32 cellular contexts compared by ENCODE assay signal in the genomic region with DNA sequence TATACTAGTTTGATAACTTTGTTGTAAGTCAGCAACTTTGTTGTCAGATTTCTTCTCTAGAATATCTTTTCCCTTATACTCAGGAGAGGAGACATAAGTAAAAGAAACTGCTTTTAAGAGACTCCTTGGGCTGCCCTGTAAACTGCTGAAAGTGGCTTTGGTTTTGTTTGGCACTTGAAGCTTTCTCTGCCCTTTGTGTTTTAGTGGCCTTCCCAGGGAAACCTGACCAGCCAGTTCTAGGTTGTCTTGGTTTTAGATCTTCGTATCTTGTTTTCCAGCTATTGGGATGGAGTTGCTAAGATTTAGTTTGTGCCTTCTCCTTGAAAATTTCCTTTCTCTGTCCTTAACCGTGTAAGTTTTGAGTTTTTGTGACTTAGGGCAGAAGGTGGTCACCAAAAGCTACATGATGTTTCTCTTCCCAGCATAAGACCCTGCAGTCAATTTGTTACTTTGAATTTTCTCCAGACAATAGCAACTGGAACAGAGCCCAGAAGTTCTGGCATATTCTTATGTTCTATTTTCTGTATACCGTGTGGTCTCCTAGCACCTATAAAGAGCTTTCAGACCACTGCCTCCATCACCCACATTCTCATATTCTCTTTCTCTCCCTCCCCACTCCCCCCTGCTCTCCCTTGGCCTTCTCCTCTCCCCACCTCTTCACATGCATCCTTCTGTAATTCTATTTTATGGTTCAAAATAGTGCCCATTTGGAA.
A peak's percentile ranks its signal among the peaks of the same experiment; 100 is the strongest.
DNase-seq lines count a peak whose midpoint lies in the region; ATAC-seq and TF ChIP-seq lines count a peak whose summit lies in the region.
"Had no signal": no experiment of that assay in that cellular context is flagged by ENCODE, and none has a peak within 500 bp of the region (broad histone marks: within the 10 kb centered on the region; RNA-seq: fewer than 3 reads in every experiment).

No MANE protein-coding gene starts in this region.

- no peaks in the 10 kb centered on the region for H3K27me3 Mint-ChIP-seq in nephron (ENCODE audit: low read depth)
- H3K27me3 Mint-ChIP-seq: CD8-positive, alpha-beta memory T cell; dendritic cell treated with granulocyte-macrophage colony-stimulating factor and Interleukin-4, amounts not matched to agents 40 ng/mL and 50 ng/mL, for 4 days; stimulated activated naive CD8-positive, alpha-beta T cell treated with anti-CD3 and anti-CD28 coated beads, Interleukin-15, Interleukin-2, amounts not matched to agents 100 ng/mL and 50 ng/mL, for 24 hours; T-cell had no signal

- WGBS in esophagus, 2 donors, result 37 to 47% methylated on average over 3 of the region's 3 CpGs

- no peaks in the 10 kb centered on the region for H3K36me3 ChIP-seq in esophagus (ENCODE audit: control insufficient read depth in 2 of 2, insufficient read depth in 2 of 2, low read length in 1 of 2)
- H3K36me3 ChIP-seq: gastrocnemius medialis, Peyer's patch had no signal

- peak overlapping the region; percentile 38 to 46 for H3K27ac ChIP-seq in esophagus (ENCODE audit: low read depth in 2 of 2, low read length in 1 of 2)
- H3K27ac ChIP-seq: gastrocnemius medialis, Peyer's patch, SJCRH30 had no signal

- TF ChIP-seq POLR2A in GM18505 (IDR thresholded peaks at IDR 0.05; ENCODE audit: borderline replicate concordance, extremely low read depth, insufficient read depth, insufficient read length), result no peak

- H3K27me3 ChIP-seq in esophagus (ENCODE audit: control insufficient read depth in 1 of 2, insufficient read depth in 2 of 2, low read length in 2 of 2), result no peaks in the 10 kb centered on the region
- H3K27me3 ChIP-seq: gastrocnemius medialis, Peyer's patch, SJCRH30 had no signal

- H3K4me3 ChIP-seq in LNCaP clone FGC (ENCODE audit: low read depth, low read length), result 0 out of 2 replicates have a peak overlapping the region, but pooled peaks have one; percentile 2
- H3K4me3 ChIP-seq in esophagus (ENCODE audit: low read depth in 1 of 2, low read length in 2 of 2), result no peak overlapping the region
- H3K4me3 ChIP-seq: gastrocnemius medialis, GM23338, mucosa of descending colon, Peyer's patch, SJCRH30 had no signal

- peaks cover 0 to 2% of the 10 kb centered on the region in 2 donors for H3K4me1 ChIP-seq in esophagus (ENCODE audit: control insufficient read depth in 2 of 2, insufficient read depth in 2 of 2, low read length in 1 of 2)
- H3K4me1 ChIP-seq: gastrocnemius medialis, Peyer's patch, SJCRH30 had no signal

- H3K4me3 Mint-ChIP-seq in nephron, result no peak overlapping the region
- H3K4me3 Mint-ChIP-seq: activated CD8-positive, alpha-beta T cell treated with anti-CD3 and anti-CD28 coated beads, Interleukin-2, amount 10 ng/mL, durations not matched to agents 7 days and 5 days; CD8-positive, alpha-beta memory T cell; dendritic cell treated with granulocyte-macrophage colony-stimulating factor and Interleukin-4, amounts not matched to agents 40 ng/mL and 50 ng/mL, for 4 days; GM23338; HFFc6; immature natural killer cell; nephron progenitor cell; stimulated activated naive CD8-positive, alpha-beta T cell treated with anti-CD3 and anti-CD28 coated beads, Interleukin-15, Interleukin-2, amounts not matched to agents 100 ng/mL and 50 ng/mL, for 24 hours; T-cell had no signal

- H3K9me3 Mint-ChIP-seq in nephron, result no peaks in the 10 kb centered on the region
- H3K9me3 Mint-ChIP-seq: CD8-positive, alpha-beta memory T cell; dendritic cell treated with granulocyte-macrophage colony-stimulating factor and Interleukin-4, amounts not matched to agents 40 ng/mL and 50 ng/mL, for 4 days; HFFc6; immature natural killer cell; stimulated activated naive CD8-positive, alpha-beta T cell treated with anti-CD3 and anti-CD28 coated beads, Interleukin-15, Interleukin-2, amounts not matched to agents 100 ng/mL and 50 ng/mL, for 24 hours; T-cell had no signal

- peaks cover 16% of the 10 kb centered on the region for H3K4me1 Mint-ChIP-seq in nephron
- H3K4me1 Mint-ChIP-seq: nephron progenitor cell had no signal

- DNase-seq in NCI-H446 (lab: John Stamatoyannopoulos, UW), result peak; percentile 6 to 9
- DNase-seq in NCI-H446 treated with DMSO at 0.1 percent for 48 hours (lab: John Stamatoyannopoulos, UW), result no peak
- DNase-seq in LNCaP clone FGC (ENCODE audit: low read depth), result peak; percentile 68
- DNase-seq in D341Med (ENCODE audit: low spot score), result no peak
- DNase-seq in GM03348 (ENCODE audit: low spot score), result no peak
- DNase-seq: activated CD8-positive, alpha-beta T cell treated with anti-CD3 and anti-CD28 coated beads, Interleukin-2, amount 10 ng/mL, durations not matched to agents 7 days and 5 days; activated gamma-delta T cell treated with Interleukin-2 at 50 U/mL for 16 hours; activated T-cell treated with anti-CD3 and anti-CD28 coated beads for 4 hours; AML-193; caudate nucleus; CD8-positive, alpha-beta memory T cell; gastrocnemius medialis; GF-D8; HFFc6; hippocampal formation; immature natural killer cell; IMR-90; mucosa of descending colon; NCI-H1105 treated with DMSO at 0.1 percent for 48 hours; NCI-H2081; NCI-H510A; nephron progenitor cell; Peyer's patch; SJCRH30; stimulated activated CD4-positive, alpha-beta T cell treated with anti-CD3 and anti-CD28 coated beads, Interleukin-15, amount 100 ng/mL, for 24 hours; T-cell had no signal

- TF ChIP-seq CTCF in LNCaP clone FGC (IDR thresholded peaks at IDR 0.05; ENCODE audit: control insufficient read depth, extremely low read depth, insufficient read depth) (no peak), nephron (IDR thresholded peaks at IDR 0.05; ENCODE audit: unreplicated experiment in 3 of 3) (no peak)

- no peaks in the 10 kb centered on the region for H3K9me3 ChIP-seq in esophagus (ENCODE audit: control insufficient read depth in 2 of 2, insufficient read depth in 1 of 2, low read depth in 1 of 2, low read length in 1 of 2)
- H3K9me3 ChIP-seq: gastrocnemius medialis, mucosa of descending colon, Peyer's patch had no signal

- peaks cover 35% of the 10 kb centered on the region for H3K36me3 Mint-ChIP-seq in nephron (ENCODE audit: low read depth)

- no peak for ATAC-seq in GM18505 (IDR thresholded peaks at IDR 0.05; ENCODE audit: unreplicated experiment)
- ATAC-seq: activated CD8-positive, alpha-beta T cell treated with anti-CD3 and anti-CD28 coated beads, Interleukin-2, amount 10 ng/mL, durations not matched to agents 7 days and 5 days; gastrocnemius medialis; GM23338; mucosa of descending colon; T-cell had no signal

- H3K27ac Mint-ChIP-seq in nephron, result peak overlapping the region; percentile 43 to 72 (median 64)
- H3K27ac Mint-ChIP-seq: activated CD8-positive, alpha-beta T cell treated with anti-CD3 and anti-CD28 coated beads, Interleukin-2, amount 10 ng/mL, durations not matched to agents 7 days and 5 days; dendritic cell treated with granulocyte-macrophage colony-stimulating factor and Interleukin-4, amounts not matched to agents 40 ng/mL and 50 ng/mL, for 4 days; GM23338; HFFc6; nephron progenitor cell; stimulated activated naive CD8-positive, alpha-beta T cell treated with anti-CD3 and anti-CD28 coated beads, Interleukin-15, Interleukin-2, amounts not matched to agents 100 ng/mL and 50 ng/mL, for 24 hours had no signal

Comparison
In these comparisons a context has a peak if more than half of its experiments do, and no peak if none do; other contexts are left out.
1. DNase-seq: peak in NCI-H446 (2 of 2) and LNCaP clone FGC (single experiment); none in NCI-H446 treated with DMSO at 0.1 percent for 48 hours (single experiment), D341Med (single experiment) and GM03348 (single experiment).